Comparison of ENCODE assay signal across 8 cellular contexts in genomic region chr10:69317175-69318086, GRCh38. TPM values are rescaled to one million over a fixed set of nuclear protein-coding genes. Genes with fewer than 3 reads are reported as not detected.
DNase-seq lines count a peak whose midpoint lies in the region; ATAC-seq and TF ChIP-seq lines count a peak whose summit lies in the region.

No MANE protein-coding gene starts in this region.

- H3K36me3 ChIP-seq in GM23338 (ENCODE audit: insufficient read depth): no peaks in the 10 kb centered on the region
- no peaks in the 10 kb centered on the region; the same call in 1 of the 2 replicates for H3K36me3 ChIP-seq in OCI-LY1 (ENCODE audit: insufficient read depth, low read length)
- no peaks in the 10 kb centered on the region for H3K36me3 ChIP-seq in aorta (ENCODE audit: control insufficient read depth in 1 of 2, insufficient read depth in 2 of 2, low read length in 1 of 2)

- in situ Hi-C loops in GM13977 (cut with MboI; ENCODE audit: low pct_unique_long_range_greater_than_20kb, low sequenced_read_pairs, unreplicated experiment): no loop called here

- H3K4me1 ChIP-seq in GM23338 (ENCODE audit: insufficient read depth) (peaks cover 60% of the 10 kb centered on the region), OCI-LY1 (ENCODE audit: insufficient read depth, low read length, severe bottlenecking) (peaks cover 33% of the 10 kb centered on the region), aorta (ENCODE audit: control insufficient read depth in 1 of 2, insufficient read depth in 2 of 2, low read length in 2 of 2) (peaks cover 0 to 8% of the 10 kb centered on the region in 2 donors)

- H4K20me1 ChIP-seq in GM23338 (replicated peaks; ENCODE audit: insufficient read depth) (peaks cover 14% of the 10 kb centered on the region), OCI-LY1 (ENCODE audit: insufficient read depth, low read length) (no peaks in the 10 kb centered on the region)

- peak overlapping the region; percentile 85; the same call in 1 of the 2 replicates for H2AFZ ChIP-seq in GM23338
- peak overlapping the region; percentile 2 for H2AFZ ChIP-seq in OCI-LY1 (ENCODE audit: low read length)

- no peak for TF ChIP-seq CTCF in GM13977 (IDR thresholded peaks at IDR 0.05; ENCODE audit: extremely low read depth, insufficient read depth, missing control alignments)
- TF ChIP-seq CTCF in GM23338 (conservative IDR thresholded peaks at IDR 0.05; ENCODE audit: low read depth in 2 of 2): no peak
- TF ChIP-seq CTCF in OCI-LY1 (IDR thresholded peaks at IDR 0.05; ENCODE audit: low read length): no peak
- TF ChIP-seq CTCF in nephron progenitor cell (IDR thresholded peaks at IDR 0.05): no peak

- peak; percentile 23 for ATAC-seq in GM23338
- no peak for ATAC-seq in aorta (ENCODE audit: low FRiP score)

- H3K4me1 Mint-ChIP-seq in GM23338: peaks cover 54% of the 10 kb centered on the region
- H3K4me1 Mint-ChIP-seq in dendritic cell treated with granulocyte-macrophage colony-stimulating factor and Interleukin-4, amounts not matched to agents 40 ng/mL and 50 ng/mL, for 4 days (ENCODE audit: low read depth): peaks cover 38% of the 10 kb centered on the region
- peaks cover 65% of the 10 kb centered on the region for H3K4me1 Mint-ChIP-seq in nephron progenitor cell

- peak; percentile 85 for DNase-seq in GM13977 (ENCODE audit: low spot score)
- DNase-seq in GM23338 (ENCODE audit: low spot score): no peak
- DNase-seq in nephron progenitor cell: no peak
- DNase-seq in aorta: no peak
- DNase-seq in midbrain (lab: John Stamatoyannopoulos, UW): no peak
- no peak for DNase-seq in posterior cingulate gyrus

- H3K27ac Mint-ChIP-seq in GM23338 (no peak overlapping the region; the same call in 1 of the 2 replicates), nephron progenitor cell (no peak overlapping the region)
- peak overlapping the region; percentile 87 for H3K27ac Mint-ChIP-seq in dendritic cell treated with granulocyte-macrophage colony-stimulating factor and Interleukin-4, amounts not matched to agents 40 ng/mL and 50 ng/mL, for 4 days

- WGBS in aorta, 2 donors: 57 to 61% methylated on average over 10 of the region's 10 CpGs

- H3K4me3 ChIP-seq in GM23338 (peak overlapping the region; percentile 99), OCI-LY1 (ENCODE audit: low read depth, low read length, poor library complexity, severe bottlenecking) (peak overlapping the region; percentile 97), aorta (ENCODE audit: low read length in 2 of 2) (peak overlapping the region in 1 of 2 donors; percentile 56)

- H3K36me3 Mint-ChIP-seq in GM23338 (ENCODE audit: low read depth): peaks cover 6% of the 10 kb centered on the region; the same call in 2 of the 3 replicates
- H3K36me3 Mint-ChIP-seq in dendritic cell treated with granulocyte-macrophage colony-stimulating factor and Interleukin-4, amounts not matched to agents 40 ng/mL and 50 ng/mL, for 4 days (ENCODE audit: low read depth): peaks cover 8% of the 10 kb centered on the region
- no peaks in the 10 kb centered on the region for H3K36me3 Mint-ChIP-seq in nephron progenitor cell (ENCODE audit: low read depth)

- H3K27me3 Mint-ChIP-seq in GM23338 (ENCODE audit: insufficient read depth, low read depth, poor library complexity): peaks cover 11% of the 10 kb centered on the region
- H3K27me3 Mint-ChIP-seq in dendritic cell treated with granulocyte-macrophage colony-stimulating factor and Interleukin-4, amounts not matched to agents 40 ng/mL and 50 ng/mL, for 4 days: no peaks in the 10 kb centered on the region
- H3K27me3 Mint-ChIP-seq in nephron progenitor cell (ENCODE audit: low read depth, poor library complexity): peaks cover 7% of the 10 kb centered on the region

- peaks cover 37% of the 10 kb centered on the region for H3K79me2 ChIP-seq in GM23338 (replicated peaks; ENCODE audit: insufficient read depth)
- H3K79me2 ChIP-seq in OCI-LY1 (ENCODE audit: insufficient read depth, low read length): peaks cover 19% of the 10 kb centered on the region

- H3K9me2 ChIP-seq in GM23338 (ENCODE audit: insufficient read depth) (no peaks in the 10 kb centered on the region), OCI-LY1 (ENCODE audit: low read depth, low read length) (no peaks in the 10 kb centered on the region)

- H3K27ac ChIP-seq in GM23338 (ENCODE audit: low read depth): peak overlapping the region; percentile 87; the same call in 1 of the 2 replicates
- H3K27ac ChIP-seq in OCI-LY1 (ENCODE audit: low read depth, low read length, poor library complexity, severe bottlenecking): peak overlapping the region; percentile 81
- peak overlapping the region in 1 of 2 donors; percentile 68 for H3K27ac ChIP-seq in aorta (ENCODE audit: low read depth in 1 of 2, low read length in 2 of 2)

- H3F3A ChIP-seq in GM23338 (replicated peaks; ENCODE audit: low read depth): peaks cover 17% of the 10 kb centered on the region
- H3F3A ChIP-seq in OCI-LY1 (ENCODE audit: insufficient read depth, low read length): no peaks in the 10 kb centered on the region

- H3K27me3 ChIP-seq in GM23338 (ENCODE audit: insufficient read depth) (no peaks in the 10 kb centered on the region), OCI-LY1 (ENCODE audit: insufficient read depth, low read length) (no peaks in the 10 kb centered on the region), aorta (ENCODE audit: control insufficient read depth in 1 of 2, insufficient read depth in 2 of 2, low read length in 1 of 2) (no peaks in the 10 kb centered on the region)

- intact Hi-C loops in dendritic cell treated with granulocyte-macrophage colony-stimulating factor and Interleukin-4, amounts not matched to agents 40 ng/mL and 50 ng/mL, for 4 days (cut with micrococcal nuclease): loop anchor here (2.0 kb wide), 1 partner anchor 17 kb away; no protein-coding TSS in a partner anchor
- intact Hi-C loops in aorta (cut with DNase I): loop anchor here (2.0 to 5.0 kb wide), 6 partner anchors 45 to 80 kb away; no protein-coding TSS in a partner anchor
- intact Hi-C loops in posterior cingulate gyrus (cut with DNase I): loop anchor here (5.0 kb wide), 1 partner anchor 75 kb away; no protein-coding TSS in a partner anchor

- H3K9ac ChIP-seq in OCI-LY1 (ENCODE audit: low read length): peak overlapping the region; percentile 90

- no peaks in the 10 kb centered on the region for H3K9me3 ChIP-seq in OCI-LY1 (ENCODE audit: low read length)
- H3K9me3 ChIP-seq in aorta (ENCODE audit: control insufficient read depth, low read length): no peaks in the 10 kb centered on the region

- peak overlapping the region; percentile 95 for H3K4me3 Mint-ChIP-seq in GM23338
- H3K4me3 Mint-ChIP-seq in dendritic cell treated with granulocyte-macrophage colony-stimulating factor and Interleukin-4, amounts not matched to agents 40 ng/mL and 50 ng/mL, for 4 days: peak overlapping the region; percentile 87
- peak overlapping the region; percentile 60 for H3K4me3 Mint-ChIP-seq in nephron progenitor cell

- H3K4me2 ChIP-seq in GM23338 (peak overlapping the region; percentile 99), OCI-LY1 (ENCODE audit: low read length) (peak overlapping the region; percentile 75)

- H3K9me3 Mint-ChIP-seq in GM23338 (no peaks in the 10 kb centered on the region), nephron progenitor cell (no peaks in the 10 kb centered on the region)
- no peaks in the 10 kb centered on the region for H3K9me3 Mint-ChIP-seq in dendritic cell treated with granulocyte-macrophage colony-stimulating factor and Interleukin-4, amounts not matched to agents 40 ng/mL and 50 ng/mL, for 4 days

RNA-seq across cellular contexts. Expression of gene HK1, which starts 39.1 kb away (rescaled TPM):
- total RNA-seq in GM23338 (2014; rRNA removed; shearing (Covaris generic)): 197 and 229 TPM in 2 replicates
- polyA plus RNA-seq in GM23338 (2016; fragmentation: Nextera tagmentation; extraction: Ambion mirVana) (70.0 and 76.6 TPM in 2 replicates), aorta (10 to 100 TPM; 41.7 to 67.6 TPM)
- total RNA-seq in aorta: 100 to 1,000 TPM; 117 to 133 TPM
